ENCODE assay signal across 24 cellular contexts in genomic region chr20:43292221-43292620, GRCh38.
"Had no signal": no experiment of that assay in that cellular context is flagged by ENCODE, and none has a peak within 500 bp of the region (broad histone marks: within the 10 kb centered on the region; RNA-seq: fewer than 3 reads in every experiment).

No MANE protein-coding gene starts in this region.

- H3K4me2 ChIP-seq: hepatocyte, smooth muscle cell had no signal

- DNase-seq: heart right ventricle; mesendoderm; naive B cell; natural killer cell; nephron progenitor cell; nucleus accumbens; right lobe of liver; stimulated activated CD4-positive, alpha-beta T cell treated with anti-CD3 and anti-CD28 coated beads, Interleukin-1b, Interleukin-23, amount 100 ng/mL, for 48 hours; stimulated activated CD4-positive, alpha-beta T cell treated with anti-CD3 and anti-CD28 coated beads, Interleukin-2, amount 100 ng/mL, for 48 hours; stimulated activated CD4-positive, alpha-beta T cell treated with anti-CD3 and anti-CD28 coated beads, Interleukin-4, amount 100 ng/mL, for 4 hours; stimulated activated CD8-positive, alpha-beta memory T cell treated with anti-CD3 and anti-CD28 coated beads, Interleukin-4, amount 100 ng/mL, for 48 hours; stimulated activated naive CD4-positive, alpha-beta T cell treated with Interleukin-2 at 50 U/mL for 16 hours; stimulated activated naive CD8-positive, alpha-beta T cell treated with anti-CD3 and anti-CD28 coated beads, Interleukin-15, amount 100 ng/mL, for 72 hours; substantia nigra had no signal

- H3K79me2 ChIP-seq: hepatocyte had no signal

- H3K4me1 Mint-ChIP-seq: mesothelial cell of epicardium; naive B cell; natural killer cell; stimulated activated memory B cell treated with anti-CD40 and anti-IgM and Interleukin-4, amounts not matched to agents 10 μg/mL and 1 μg/mL and 100 μg/mL, for 72 hours; stimulated activated naive CD8-positive, alpha-beta T cell treated with anti-CD3 and anti-CD28 coated beads, Interleukin-15, amount 100 ng/mL, for 72 hours had no signal

- H3K9me3 Mint-ChIP-seq: natural killer cell, type B pancreatic cell had no signal

- H3K36me3 ChIP-seq: heart right ventricle, right atrium auricular region, right lobe of liver, tibial nerve had no signal

- H3K4me1 ChIP-seq: heart right ventricle, right atrium auricular region, right lobe of liver, tibial nerve had no signal

- H3K36me3 Mint-ChIP-seq: mesothelial cell of epicardium; naive B cell; natural killer cell; stimulated activated memory B cell treated with anti-CD40 and anti-IgM and Interleukin-4, amounts not matched to agents 10 μg/mL and 1 μg/mL and 100 μg/mL, for 72 hours; type B pancreatic cell had no signal

- ATAC-seq: heart right ventricle; left lobe of liver; right lobe of liver; stimulated activated memory B cell treated with anti-CD40 and anti-IgM and Interleukin-4, amounts not matched to agents 10 μg/mL and 1 μg/mL and 100 μg/mL, for 72 hours; stimulated activated naive CD8-positive, alpha-beta T cell treated with anti-CD3 and anti-CD28 coated beads, Interleukin-15, amount 100 ng/mL, for 72 hours had no signal

- H3K4me3 ChIP-seq: heart right ventricle, hepatocyte, lung, right atrium auricular region, right lobe of liver, smooth muscle cell, tibial nerve had no signal

- H3K9me3 ChIP-seq: right lobe of liver had no signal

- H3K27ac Mint-ChIP-seq: mesothelial cell of epicardium; naive B cell; natural killer cell; nephron progenitor cell; progenitor cell of endocrine pancreas; stimulated activated memory B cell treated with anti-CD40 and anti-IgM and Interleukin-4, amounts not matched to agents 10 μg/mL and 1 μg/mL and 100 μg/mL, for 72 hours; type B pancreatic cell had no signal

- H2AFZ ChIP-seq: hepatocyte had no signal

- H3K27me3 Mint-ChIP-seq: stimulated activated memory B cell treated with anti-CD40 and anti-IgM and Interleukin-4, amounts not matched to agents 10 μg/mL and 1 μg/mL and 100 μg/mL, for 72 hours had no signal

- H3K27ac ChIP-seq: heart right ventricle, hepatocyte, right atrium auricular region, right lobe of liver, tibial nerve had no signal

- H3K4me3 Mint-ChIP-seq: mesothelial cell of epicardium; naive B cell; natural killer cell; nephron progenitor cell; stimulated activated memory B cell treated with anti-CD40 and anti-IgM and Interleukin-4, amounts not matched to agents 10 μg/mL and 1 μg/mL and 100 μg/mL, for 72 hours; stimulated activated naive CD8-positive, alpha-beta T cell treated with anti-CD3 and anti-CD28 coated beads, Interleukin-15, amount 100 ng/mL, for 72 hours; type B pancreatic cell had no signal

- H3K27me3 ChIP-seq: hepatocyte, right atrium auricular region, right lobe of liver, tibial nerve had no signal
